Comparison of ENCODE assay signal across 17 cellular contexts in genomic region chr6:20178327-20178726, GRCh38. TPM values are rescaled to one million over a fixed set of nuclear protein-coding genes. Genes with fewer than 3 reads are reported as not detected.
DNase-seq lines count a peak whose midpoint lies in the region; ATAC-seq, FAIRE-seq and TF ChIP-seq lines count a peak whose summit lies in the region.
"Had no signal": no experiment of that assay in that cellular context is flagged by ENCODE, and none has a peak within 500 bp of the region (broad histone marks: within the 10 kb centered on the region; RNA-seq: fewer than 3 reads in every experiment).

No MANE protein-coding gene starts in this region.

- H3K79me2 ChIP-seq in K562 (ENCODE audit: control insufficient read depth, insufficient read depth, low read length), result no peaks in the 10 kb centered on the region
- H3K79me2 ChIP-seq in OCI-LY7 (ENCODE audit: insufficient read depth, low read depth, low read length), result no peaks in the 10 kb centered on the region

- H3K4me3 ChIP-seq in K562 (no peak overlapping the region), OCI-LY7 (ENCODE audit: low read depth, low read length, poor library complexity, severe bottlenecking) (no peak overlapping the region), suprapubic skin (no peak overlapping the region), stomach (no peak overlapping the region)
- H3K4me3 ChIP-seq: GM12878 had no signal

- peaks cover 0 to 10% of the 10 kb centered on the region in 2 experiments; a peak in 4 of 5 replicates for H3K4me1 ChIP-seq in K562 (replicated peaks in 1 of 2; ENCODE audit: control insufficient read depth in 2 of 2, insufficient read depth in 2 of 2, low read length in 2 of 2)
- H3K4me1 ChIP-seq in OCI-LY7 (ENCODE audit: insufficient read depth, low read length, poor library complexity, severe bottlenecking), result no peaks in the 10 kb centered on the region
- H3K4me1 ChIP-seq in suprapubic skin, result peaks cover 6% of the 10 kb centered on the region
- H3K4me1 ChIP-seq in stomach, result peaks cover 4 to 39% (median 16%) of the 10 kb centered on the region in 4 donors

- no peak overlapping the region for H3K27ac ChIP-seq in K562 (ENCODE audit: extremely low read depth, low read depth, low read length)
- H3K27ac ChIP-seq in OCI-LY7 (ENCODE audit: low read depth, low read length, poor library complexity, severe bottlenecking), result no peak overlapping the region
- H3K27ac ChIP-seq in suprapubic skin, result no peak overlapping the region
- no peak overlapping the region for H3K27ac ChIP-seq in stomach

- POLR2A ChIA-PET in K562 (lab: Yijun Ruan, JAX), result no interaction called here
- POLR2A ChIA-PET in OCI-LY7 (lab: Charles Lee), result no interaction called here

- TF ChIP-seq EP300 in K562 (IDR thresholded peaks at IDR 0.05; ENCODE audit: low read length) (no peak), suprapubic skin (IDR thresholded peaks at IDR 0.05) (no peak), stomach (IDR thresholded peaks at IDR 0.05) (no peak)

- H3K27ac Mint-ChIP-seq in type B pancreatic cell, result peak overlapping the region; percentile 9

- H4K20me1 ChIP-seq in K562 (replicated peaks; ENCODE audit: control insufficient read depth, insufficient read depth, low read length) (no peaks in the 10 kb centered on the region), OCI-LY7 (ENCODE audit: insufficient read depth, low read length) (no peaks in the 10 kb centered on the region)

- H3K9me1 ChIP-seq in K562 (ENCODE audit: control insufficient read depth, insufficient read depth, low read length), result peaks cover 5% of the 10 kb centered on the region

- peak; percentile 32 for DNase-seq in NCI-H82 (lab: John Stamatoyannopoulos, UW)
- no peak for DNase-seq in NCI-H82 treated with DMSO at 0.1 percent for 48 hours (lab: John Stamatoyannopoulos, UW; ENCODE audit: unreplicated experiment)
- peak; percentile 46 for DNase-seq in OCI-M1 (lab: John Stamatoyannopoulos, UW)
- no peak for DNase-seq in K562 (ENCODE audit: extremely low read depth in 1 of 4, low spot score in 3 of 4)
- no peak for DNase-seq in type B pancreatic cell (ENCODE audit: extremely low spot score, unreplicated experiment)
- DNase-seq in OCI-LY7 (ENCODE audit: low spot score), result no peak
- DNase-seq in suprapubic skin (ENCODE audit: low spot score in 2 of 2), result no peak
- no peak for DNase-seq in stomach
- DNase-seq: 8988T; C1 segment of cervical spinal cord; Calu3; CD4-positive, alpha-beta T cell; DMS 273 treated with DMSO at 0.1 percent for 48 hours; GOT3; H9 had no signal

- no peaks in the 10 kb centered on the region for H3K9me2 ChIP-seq in OCI-LY7 (ENCODE audit: insufficient read depth, low read length)

- no peak overlapping the region for H3K4me3 Mint-ChIP-seq in type B pancreatic cell
- H3K4me3 Mint-ChIP-seq: CD4-positive, alpha-beta T cell; H9 had no signal

- 0 out of 4 replicates have a peak, but pooled peaks of 1 of the 2 experiments have one; percentile 9 for TF ChIP-seq RAD21 in K562 (CRISPR knock-in tag; conservative IDR thresholded peaks at IDR 0.05 in 1 of 2, IDR thresholded peaks at IDR 0.05 in 1 of 2)

- 26% methylated on average over 2 of the region's 2 CpGs for WGBS in K562 (ENCODE audit: insufficient coverage, low coverage, missing lambda C conversion rate)
- 83% methylated on average over 2 of the region's 2 CpGs for WGBS in suprapubic skin
- WGBS in stomach, 5 donors, result 61 to 72% (median 63%) methylated on average over 2 of the region's 2 CpGs

- H3K36me3 ChIP-seq in K562 (ENCODE audit: control insufficient read depth, insufficient read depth, low read length), result no peaks in the 10 kb centered on the region
- no peaks in the 10 kb centered on the region for H3K36me3 ChIP-seq in OCI-LY7 (ENCODE audit: insufficient read depth, low read length)
- H3K36me3 ChIP-seq in suprapubic skin, result no peaks in the 10 kb centered on the region
- H3K36me3 ChIP-seq in stomach, result peaks cover 0 to 10% (median 4%) of the 10 kb centered on the region in 4 donors

- H3K4me2 ChIP-seq in K562 (ENCODE audit: insufficient read depth, low read length) (no peak overlapping the region), OCI-LY7 (ENCODE audit: low read length) (no peak overlapping the region)

- H3K9me3 Mint-ChIP-seq in type B pancreatic cell, result no peaks in the 10 kb centered on the region

- TF ChIP-seq CTCF in K562 (IDR thresholded peaks at IDR 0.05 in 2 of 3, conservative IDR thresholded peaks at IDR 0.05 in 1 of 3; ENCODE audit: insufficient read depth in 2 of 3, low read depth in 1 of 3, low read length in 3 of 3), result no peak
- no peak for TF ChIP-seq CTCF in type B pancreatic cell (conservative IDR thresholded peaks at IDR 0.05)
- no peak for TF ChIP-seq CTCF in OCI-LY7 (conservative IDR thresholded peaks at IDR 0.05; ENCODE audit: low read length)
- no peak for TF ChIP-seq CTCF in suprapubic skin (IDR thresholded peaks at IDR 0.05)
- TF ChIP-seq CTCF in stomach (IDR thresholded peaks at IDR 0.05), result no peak

- peaks cover 6% of the 10 kb centered on the region for H3K4me1 Mint-ChIP-seq in type B pancreatic cell (ENCODE audit: unreplicated experiment)

- ATAC-seq in K562, result no peak
- ATAC-seq: GM12878 had no signal

- intact Hi-C loops in K562 (cut with micrococcal nuclease) (no loop called here), OCI-LY7 (cut with micrococcal nuclease; ENCODE audit: unreplicated experiment) (no loop called here), stomach (cut with DNase I; ENCODE audit: low total_unique reads) (no loop called here)

- H3K27me3 Mint-ChIP-seq in type B pancreatic cell, result no peaks in the 10 kb centered on the region
- H3K27me3 Mint-ChIP-seq: CD4-positive, alpha-beta T cell had no signal

- in situ Hi-C loops in K562 (cut with MboI), result no loop called here

- peaks cover 27% of the 10 kb centered on the region for H3K36me3 Mint-ChIP-seq in type B pancreatic cell

- FAIRE-seq in K562 (lab: Jason Lieb, UNC), result no peak
- FAIRE-seq: GM12878, GM18507 had no signal

- no peak overlapping the region for H3K9ac ChIP-seq in K562 (ENCODE audit: insufficient read depth in 1 of 2, low read depth in 2 of 2, low read length in 2 of 2)

- no peaks in the 10 kb centered on the region for H3K27me3 ChIP-seq in K562 (ENCODE audit: control insufficient read depth in 2 of 2, insufficient read depth in 2 of 2, low read length in 2 of 2)
- no peaks in the 10 kb centered on the region for H3K27me3 ChIP-seq in suprapubic skin
- no peaks in the 10 kb centered on the region for H3K27me3 ChIP-seq in stomach

- BruUV-seq in K562 (replicated peaks; lab: Mats Ljungman, UMichigan) (no TSS peak), OCI-LY7 (replicated peaks; lab: Mats Ljungman, UMichigan) (no TSS peak)

- CTCF ChIA-PET in K562 (lab: Yijun Ruan, JAX; ENCODE audit: low intra/inter-chr PET ratio), result no interaction called here
- CTCF ChIA-PET in OCI-LY7 (lab: Charles Lee; ENCODE audit: unreplicated experiment), result no interaction called here

- no peaks in the 10 kb centered on the region for H3K9me3 ChIP-seq in K562 (replicated peaks; ENCODE audit: control insufficient read depth, insufficient read depth, low read depth, low read length)
- no peaks in the 10 kb centered on the region for H3K9me3 ChIP-seq in OCI-LY7 (ENCODE audit: low read length)
- H3K9me3 ChIP-seq in suprapubic skin, result no peaks in the 10 kb centered on the region
- H3K9me3 ChIP-seq in stomach, result no peaks in the 10 kb centered on the region

- H2AFZ ChIP-seq in K562 (ENCODE audit: low read depth, low read length), result no peak overlapping the region
- no peak overlapping the region for H2AFZ ChIP-seq in OCI-LY7 (ENCODE audit: low read length)

- TF ChIP-seq POLR2A in K562 (conservative IDR thresholded peaks at IDR 0.05) (no peak), suprapubic skin (IDR thresholded peaks at IDR 0.05) (no peak), stomach (IDR thresholded peaks at IDR 0.05) (no peak)

TF ChIP-seq in K562, 482 proteins besides CTCF, POLR2A, EP300 and RAD21:
- TF ChIP-seq ZNF583 (CRISPR knock-in tag; IDR thresholded peaks at IDR 0.05) (no peak), ZNF354B (CRISPR knock-in tag; IDR thresholded peaks at IDR 0.05) (no peak), ZNF184 (CRISPR knock-in tag; IDR thresholded peaks at IDR 0.05) (no peak), SPI1 (IDR thresholded peaks at IDR 0.05; ENCODE audit: borderline replicate concordance, low read depth, low read length) (peak; percentile 56; the same call in 1 of the 2 replicates), NFIX (CRISPR knock-in tag; IDR thresholded peaks at IDR 0.05; ENCODE audit: low read depth) (no peak), RFX1 (IDR thresholded peaks at IDR 0.05) (peak; percentile 80), DIDO1 (tag; IDR thresholded peaks at IDR 0.05; ENCODE audit: low read depth) (no peak)

RNA-seq across cellular contexts. Expression of gene MBOAT1, which starts 33.9 kb away (rescaled TPM):
- 21.3 and 23.7 TPM in 2 replicates for total RNA-seq in K562 (2011; cell fraction: chromatin; rRNA removed; ENCODE audit: low replicate concordance)
- 16.7 and 20.0 TPM in 2 replicates for total RNA-seq in K562 (2011; cell fraction: nucleolus; rRNA removed)
- total RNA-seq in K562 (2011; cell fraction: nucleoplasm; rRNA removed), result 23.1 and 26.4 TPM in 2 replicates
- total RNA-seq in K562 (2014; rRNA removed) (8.8 and 10.0 TPM in 2 replicates), K562 (2014; rRNA removed; fragmentation: Illumina TruSeq; extraction: Trizol) (15.2 and 16.0 TPM in 2 replicates), K562 (2015; rRNA removed; fragmentation: Illumina TruSeq; extraction: Trizol) (14.9 and 15.1 TPM in 2 replicates), K562 (2021) (13.9 and 16.5 TPM in 2 replicates), type B pancreatic cell (ENCODE audit: low replicate concordance) (83.3 and 116 TPM in 2 replicates), OCI-LY7 (2022) (not detected in 2 replicates), suprapubic skin (10 to 100 TPM in 1 of 4 donors, 1 to 10 TPM in 3; 5.3 to 18.8 (median 8.2) TPM), stomach (10 to 100 TPM; 11.1 to 47.2 (median 19.2) TPM)
- polyA plus RNA-seq in K562 (2011; rRNA removed) (10.3 and 11.0 TPM in 2 replicates), K562 (2014; fragmentation: Illumina TruSeq; extraction: Trizol) (9.6 and 10.3 TPM in 2 replicates), K562 (2014; fragmentation: Nextera tagmentation; extraction: Ambion mirVana) (under 1 TPM; 0.13 to 0.39 TPM), K562 (2014; rRNA removed) (5.2 and 5.7 TPM in 2 replicates), stomach (1 to 10 TPM; 2.4 to 5.5 (median 2.9) TPM)
- 5.5 and 9.5 TPM in 2 replicates for polyA plus RNA-seq in K562 (2011; cell fraction: cytosol; rRNA removed)
- polyA plus RNA-seq in K562 (2011; cell fraction: nucleus; rRNA removed), result 22.9 and 25.9 TPM in 2 replicates
- 10.1 and 17.6 TPM in 2 replicates for polyA plus RNA-seq in K562 (2012)
- 22.1 and 24.6 TPM in 2 replicates for polyA minus RNA-seq in K562 (2011; rRNA and poly(A)+ RNA removed)
- 11.5 and 12.0 TPM in 2 replicates for polyA minus RNA-seq in K562 (2011; cell fraction: cytosol; rRNA and poly(A)+ RNA removed)
- 12.0 and 16.4 TPM in 2 replicates for polyA minus RNA-seq in K562 (2011; cell fraction: nucleus; rRNA and poly(A)+ RNA removed)
- not detected in 2 replicates for total RNA-seq in OCI-LY7 (2014; rRNA removed; shearing (Covaris generic))

Comparison
In these comparisons a context has a peak if more than half of its experiments do, and no peak if none do; other contexts are left out.
1. DNase-seq: peak in NCI-H82 (single experiment) and OCI-M1 (single experiment); none in NCI-H82 treated with DMSO at 0.1 percent for 48 hours (single experiment), K562 (0 of 4), type B pancreatic cell (single experiment), OCI-LY7 (single experiment), suprapubic skin (0 of 2) and stomach (single experiment).
2. RNA of gene MBOAT1, which starts 33.9 kb away (total RNA-seq): 83.3 to 116 TPM in type B pancreatic cell, 11.1 to 47.2 TPM in stomach, 8.8 to 26.4 TPM in K562 and 5.3 to 18.8 TPM in suprapubic skin; not detected in OCI-LY7; every median in the first group is over 4 times any median in the second.